ENCODE assay signal across 8 cellular contexts in genomic region chr9:34332370-34332964, GRCh38. TPM values are rescaled to one million over a fixed set of nuclear protein-coding genes. Genes with fewer than 3 reads are reported as not detected.
DNase-seq lines count a peak whose midpoint lies in the region; ATAC-seq, FAIRE-seq and TF ChIP-seq lines count a peak whose summit lies in the region.

No MANE protein-coding gene starts in this region.

- H3K27me3 ChIP-seq in esophagus squamous epithelium (no peaks in the 10 kb centered on the region), prostate gland (replicated peaks; ENCODE audit: insufficient read depth) (no peaks in the 10 kb centered on the region)

- peak; percentile 11 for FAIRE-seq in H54 (lab: Jason Lieb, UNC)

- TF ChIP-seq POLR2A in H54 (IDR thresholded peaks at IDR 0.05; ENCODE audit: low read depth, low read length), result no peak
- no peak for TF ChIP-seq POLR2A in esophagus squamous epithelium (IDR thresholded peaks at IDR 0.05)
- no peak for TF ChIP-seq POLR2A in prostate gland (IDR thresholded peaks at IDR 0.05)

- intact Hi-C loops in esophagus squamous epithelium (cut with DNase I) (loop anchor here (5.0 kb wide), 1 partner anchor 45 kb away; the partner anchor contains the start of gene MYORG), prostate gland (cut with DNase I) (loop anchor here (2.0 to 10.0 kb wide), 4 partner anchors 46 to 270 kb away; no protein-coding TSS in a partner anchor)

- H3K4me1 ChIP-seq in esophagus squamous epithelium (peaks cover 12 to 41% (median 17%) of the 10 kb centered on the region in 3 donors), prostate gland (replicated peaks) (no peaks in the 10 kb centered on the region)

- no peak overlapping the region for H3K4me3 ChIP-seq in esophagus squamous epithelium
- H3K4me3 ChIP-seq in prostate gland, result no peak overlapping the region

- no peaks in the 10 kb centered on the region for H3K9me3 ChIP-seq in esophagus squamous epithelium
- H3K9me3 ChIP-seq in prostate gland, result no peaks in the 10 kb centered on the region

- H3K27ac ChIP-seq in esophagus squamous epithelium (peak overlapping the region in 1 of 4 donors; percentile 24), prostate gland (no peak overlapping the region)

- peak; percentile 10 for DNase-seq in COLO668 (lab: John Stamatoyannopoulos, UW; ENCODE audit: unreplicated experiment)
- no peak for DNase-seq in H54 (ENCODE audit: insufficient read length, low spot score)
- DNase-seq in RKO (ENCODE audit: low spot score), result peak; percentile 68
- DNase-seq in esophagus squamous epithelium (lab: John Stamatoyannopoulos, UW), result no peak
- no peak for DNase-seq in prostate gland (ENCODE audit: low spot score)
- DNase-seq in activated CD4-positive, alpha-beta T cell treated with anti-CD3 and anti-CD28 coated beads, Interleukin-2, amount 50 U/mL, for 4 hours, result no peak

- H3K36me3 ChIP-seq in esophagus squamous epithelium (peaks cover 0 to 17% (median 0%) of the 10 kb centered on the region in 3 donors), prostate gland (no peaks in the 10 kb centered on the region)

- ATAC-seq in HG02623 (IDR thresholded peaks at IDR 0.05; ENCODE audit: unreplicated experiment) (no peak), HG03159 (IDR thresholded peaks at IDR 0.05; ENCODE audit: unreplicated experiment) (no peak)

- WGBS in esophagus squamous epithelium, 2 donors, result 16 to 24% methylated on average over 4 of the region's 4 CpGs
- WGBS in prostate gland, result 13% methylated on average over 4 of the region's 4 CpGs

- TF ChIP-seq CTCF in esophagus squamous epithelium (IDR thresholded peaks at IDR 0.05) (peak in 4 of 6 experiments; percentile 31 to 54 (median 43)), prostate gland (IDR thresholded peaks at IDR 0.05) (peak; percentile 14 to 54 (median 37))

RNA-seq across cellular contexts. Expression of gene NUDT2, which starts 3.1 kb away (rescaled TPM):
- total RNA-seq in esophagus squamous epithelium (10 to 100 TPM in 3 of 4 donors, 1 to 10 TPM in 1; 9.2 to 29.3 (median 17.8) TPM), prostate gland (10 to 100 TPM; 18.0 to 45.8 TPM)

RNA-seq across cellular contexts. Expression of gene KIF24, which starts 3.4 kb away (rescaled TPM):
- 1 to 10 TPM; 1.5 to 2.9 (median 1.6) TPM for total RNA-seq in esophagus squamous epithelium
- 1 to 10 TPM; 1.7 to 7.3 TPM for total RNA-seq in prostate gland

RNA-seq across cellular contexts. Expression of gene MYORG, which starts 44.2 kb away (rescaled TPM):
- total RNA-seq in esophagus squamous epithelium (1 to 10 TPM; 5.3 to 8.8 (median 5.4) TPM), prostate gland (1 to 10 TPM; 3.4 to 9.0 TPM)

Comparison
In these comparisons a context has a peak if more than half of its experiments do, and no peak if none do; other contexts are left out.
1. DNase-seq: peak in COLO668 (single experiment) and RKO (single experiment); none in H54 (single experiment), esophagus squamous epithelium (single experiment), prostate gland (single experiment) and activated CD4-positive, alpha-beta T cell treated with anti-CD3 and anti-CD28 coated beads, Interleukin-2, amount 50 U/mL, for 4 hours (0 of 2).